8 cellular contexts compared by ENCODE assay signal in genomic region chr2:70553584-70554337, GRCh38.
DNase-seq lines count a peak whose midpoint lies in the region; ATAC-seq and TF ChIP-seq lines count a peak whose summit lies in the region.

Gene TGFA, minus strand, starts transcription at chr2:70553826. Its CDS starts 59 bp downstream, at chr2:70553767.

- no peaks in the 10 kb centered on the region for H3K36me3 ChIP-seq in mucosa of rectum (ENCODE audit: control insufficient read depth in 2 of 2, insufficient read depth in 2 of 2, low read length in 2 of 2)

- peak within 1 kb of the TSS; percentile 95 for H3K27ac ChIP-seq in mucosa of rectum (ENCODE audit: low read depth in 2 of 2, low read length in 2 of 2)

- no peaks in the 10 kb centered on the region for H3K9me3 ChIP-seq in mucosa of rectum (ENCODE audit: control insufficient read depth in 2 of 2, low read length in 2 of 2)

- TF ChIP-seq CTCF in AG09309 (IDR thresholded peaks at IDR 0.05; ENCODE audit: control insufficient read depth, insufficient read depth, low read depth, low read length, missing control alignments) = peak; percentile 49
- TF ChIP-seq CTCF in epithelial cell of esophagus (IDR thresholded peaks at IDR 0.05; ENCODE audit: insufficient read depth, low read depth, low read length, missing control alignments) = peak; percentile 64

- H3K9ac ChIP-seq in mucosa of rectum (ENCODE audit: low read depth in 1 of 2, low read length in 2 of 2) = peak within 1 kb of the TSS; percentile 83 to 85

- peaks cover 14 to 26% of the 10 kb centered on the region in 2 donors for H3K4me1 ChIP-seq in mucosa of rectum (ENCODE audit: control insufficient read depth in 2 of 2, insufficient read depth in 2 of 2, low read length in 2 of 2)

- peaks cover 0 to 7% of the 10 kb centered on the region in 2 donors for H3K27me3 ChIP-seq in mucosa of rectum (ENCODE audit: control insufficient read depth in 2 of 2, insufficient read depth in 2 of 2, low read length in 2 of 2)

- DNase-seq in AG09309 (ENCODE audit: low read depth) (no peak), NOMO-1 (lab: John Stamatoyannopoulos, UW; ENCODE audit: unreplicated experiment in 2 of 2) (peak; percentile 69 to 83), epithelial cell of esophagus (ENCODE audit: low read depth) (peak; percentile 97)
- peak; percentile 84 for DNase-seq in activated CD8-positive, alpha-beta memory T cell treated with anti-CD3 and anti-CD28 coated beads, Interleukin-2, amount 50 U/mL, for 48 hours
- peak; percentile 24 to 46 for DNase-seq in stimulated activated CD8-positive, alpha-beta memory T cell treated with anti-CD3 and anti-CD28 coated beads, Interleukin-4, amount 100 ng/mL, for 4 hours (ENCODE audit: low read depth in 2 of 2, low spot score in 1 of 2)

- ATAC-seq in GM19035 (IDR thresholded peaks at IDR 0.05; ENCODE audit: unreplicated experiment) = peak; percentile 75
- ATAC-seq in HG03460 (IDR thresholded peaks at IDR 0.05; ENCODE audit: unreplicated experiment) = peak; percentile 64

- H3K4me3 ChIP-seq in AG09309 (ENCODE audit: control insufficient read depth, low read depth, low read length) (peak within 1 kb of the TSS; percentile 42), epithelial cell of esophagus (ENCODE audit: low read length) (peak within 1 kb of the TSS; percentile 92), mucosa of rectum (ENCODE audit: low read length in 2 of 2) (peak within 1 kb of the TSS; percentile 81 to 83)

Comparison
In these comparisons a context has a peak if more than half of its experiments do, and no peak if none do; other contexts are left out.
1. H3K4me3 ChIP-seq: peak in every context shown above with its lines; median percentile 92 in epithelial cell of esophagus; 82 in mucosa of rectum; 42 in AG09309.